In genomic region chr7:105805619-105806018, GRCh38 we compare ENCODE assay signal across 13 cellular contexts.
DNase-seq lines count a peak whose midpoint lies in the region; ATAC-seq, FAIRE-seq and TF ChIP-seq lines count a peak whose summit lies in the region.
"Had no signal": no experiment of that assay in that cellular context is flagged by ENCODE, and none has a peak within 500 bp of the region (broad histone marks: within the 10 kb centered on the region; RNA-seq: fewer than 3 reads in every experiment).

No MANE protein-coding gene starts in this region.

- H3K27ac Mint-ChIP-seq in naive thymus-derived CD8-positive, alpha-beta T cell = peak overlapping the region in 6 of 10 donors; percentile 3 to 90 (median 66)
- H3K27ac Mint-ChIP-seq in Caco-2 (ENCODE audit: unreplicated experiment) = no peak overlapping the region

- H2AFZ ChIP-seq in IMR-90 (replicated peaks; ENCODE audit: low read length, poor library complexity) = peak overlapping the region; percentile 27
- no peak overlapping the region for H2AFZ ChIP-seq in H1 (ENCODE audit: low read length)

- H3K36me3 Mint-ChIP-seq in naive thymus-derived CD8-positive, alpha-beta T cell = no peaks in the 10 kb centered on the region
- peaks cover 8% of the 10 kb centered on the region for H3K36me3 Mint-ChIP-seq in Caco-2 (ENCODE audit: insufficient read depth, unreplicated experiment)

- H2BK120ac ChIP-seq in IMR-90 (ENCODE audit: low read depth, low read length) = peak overlapping the region; percentile 82
- no peak overlapping the region for H2BK120ac ChIP-seq in H1 (replicated peaks; ENCODE audit: low read depth, low read length)

- no peak overlapping the region for H2BK5ac ChIP-seq in IMR-90 (ENCODE audit: low read depth, low read length, poor library complexity, severe bottlenecking)
- no peak overlapping the region; the same call in 1 of the 2 replicates for H2BK5ac ChIP-seq in H1 (ENCODE audit: low read depth, low read length)

- H3K9me1 ChIP-seq in IMR-90 (ENCODE audit: insufficient read depth, low read length) = peaks cover 30% of the 10 kb centered on the region

- H4K20me1 ChIP-seq in IMR-90 (ENCODE audit: insufficient read depth, low read length) (0 out of 2 replicates have a peak, but pooled peaks cover 8% of the 10 kb centered on the region), H1 (replicated peaks in 1 of 2; ENCODE audit: control insufficient read depth in 1 of 2, insufficient read depth in 2 of 2, low read length in 2 of 2) (peaks cover 9% of the 10 kb centered on the region in 2 experiments)

- no peaks in the 10 kb centered on the region for H3K27me3 ChIP-seq in IMR-90 (ENCODE audit: control insufficient read depth, insufficient read depth, low read length)
- no peaks in the 10 kb centered on the region for H3K27me3 ChIP-seq in H1 (replicated peaks in 1 of 4; ENCODE audit: control insufficient read depth in 3 of 4, extremely low read depth in 1 of 4, insufficient read depth in 3 of 4, low read length in 3 of 4)
- H3K27me3 ChIP-seq in Caco-2 (replicated peaks; ENCODE audit: control insufficient read depth, insufficient read depth, low read length) = no peaks in the 10 kb centered on the region
- H3K27me3 ChIP-seq in testis = no peaks in the 10 kb centered on the region

- no peak overlapping the region for H3K23ac ChIP-seq in IMR-90 (ENCODE audit: low read depth, low read length)
- H3K23ac ChIP-seq in H1 (ENCODE audit: insufficient read length) = no peak overlapping the region

- CTCF ChIA-PET in IMR-90 (lab: Yijun Ruan, JAX) (no interaction called here), H1 (lab: Charles Lee; ENCODE audit: partially characterized antibody) (interaction anchor here (0.5 to 5.5 kb wide), 22 partner anchors 9 to 364 kb away, joined by 3 to 39 read pairs (median 4); no protein-coding TSS in a partner anchor), Caco-2 (lab: Charles Lee) (no interaction called here)

- H4K5ac ChIP-seq in IMR-90 (ENCODE audit: low read depth, low read length) (no peak overlapping the region), H1 (ENCODE audit: insufficient read length, low read depth, low read length) (no peak overlapping the region)

- H3K4ac ChIP-seq in IMR-90 (ENCODE audit: low read depth, low read length) (peak overlapping the region; percentile 76), H1 (replicated peaks; ENCODE audit: insufficient read length, low read depth, low read length) (no peak overlapping the region)

- peaks cover 32 to 68% (median 51%) of the 10 kb centered on the region in 4 donors for H3K4me1 Mint-ChIP-seq in naive thymus-derived CD8-positive, alpha-beta T cell
- peaks cover 25% of the 10 kb centered on the region for H3K4me1 Mint-ChIP-seq in Caco-2 (ENCODE audit: low read depth, unreplicated experiment)

- peak in 1 of 2 experiments; percentile 72; a peak in 1 of 3 replicates for TF ChIP-seq EP300 in H1 (IDR thresholded peaks at IDR 0.05; ENCODE audit: borderline replicate concordance in 1 of 2, low read depth in 2 of 2, low read length in 2 of 2)

- H3K9ac ChIP-seq in IMR-90 (ENCODE audit: low read depth, low read length) (no peak overlapping the region), H1 (replicated peaks in 1 of 4; ENCODE audit: extremely low read depth in 1 of 4, low read depth in 3 of 4, low read length in 3 of 4) (no peak overlapping the region)

- POLR2A ChIA-PET in IMR-90 (lab: Charles Lee; ENCODE audit: unreplicated experiment) = interaction anchor here (0.6 kb wide), 1 partner anchor 29 kb away, joined by 5 read pairs; no protein-coding TSS in a partner anchor
- POLR2A ChIA-PET in H1 (lab: Charles Lee; ENCODE audit: partially characterized antibody) = interaction anchor here (1.0 to 1.1 kb wide), 3 partner anchors 9 to 41 kb away, joined by 3 to 4 read pairs (median 3); no protein-coding TSS in a partner anchor
- POLR2A ChIA-PET in naive thymus-derived CD8-positive, alpha-beta T cell (lab: Charles Lee) = no interaction called here
- POLR2A ChIA-PET in Caco-2 (lab: Charles Lee) = no interaction called here

- no peak overlapping the region for H2BK12ac ChIP-seq in H1 (ENCODE audit: low read depth, low read length)

- H2AK5ac ChIP-seq in IMR-90 (ENCODE audit: low read depth, low read length) (peak overlapping the region; percentile 69), H1 (ENCODE audit: low read depth, low read length) (peak overlapping the region; percentile 84)

- TF ChIP-seq POLR2A in IMR-90 (IDR thresholded peaks at IDR 0.05; ENCODE audit: low read depth, low read length) = no peak
- TF ChIP-seq POLR2A in H1 (IDR thresholded peaks at IDR 0.05; ENCODE audit: control extremely low read depth in 1 of 2, low read depth in 2 of 2, low read length in 2 of 2) = no peak
- no peak for TF ChIP-seq POLR2A in testis (IDR thresholded peaks at IDR 0.05)

- H3K4me1 ChIP-seq in IMR-90 (ENCODE audit: control insufficient read depth, insufficient read depth, low read length) (peaks cover 31% of the 10 kb centered on the region), H1 (replicated peaks in 1 of 4; ENCODE audit: control insufficient read depth in 3 of 4, insufficient read depth in 4 of 4, low read length in 3 of 4) (peaks cover 6 to 18% (median 12%) of the 10 kb centered on the region in 4 experiments; a peak in 6 of 7 replicates), Caco-2 (peaks cover 18% of the 10 kb centered on the region), testis (no peaks in the 10 kb centered on the region)

- H3K27ac ChIP-seq in IMR-90 (ENCODE audit: insufficient read depth, low read length) (no peak overlapping the region), H1 (ENCODE audit: low read depth, low read length) (no peak overlapping the region), testis (no peak overlapping the region)
- H3K27ac ChIP-seq: VCaP had no signal

- no peaks in the 10 kb centered on the region for H3K9me3 ChIP-seq in IMR-90 (ENCODE audit: control insufficient read depth, insufficient read depth, low read length)
- no peaks in the 10 kb centered on the region for H3K9me3 ChIP-seq in H1 (ENCODE audit: insufficient read depth in 2 of 2, low read depth in 1 of 2, low read length in 1 of 2)
- H3K9me3 ChIP-seq in Caco-2 = no peaks in the 10 kb centered on the region
- no peaks in the 10 kb centered on the region for H3K9me3 ChIP-seq in testis

- no peaks in the 10 kb centered on the region; a peak in 1 of 4 replicates for H3K79me2 ChIP-seq in H1 (ENCODE audit: control insufficient read depth in 1 of 2, insufficient read depth in 2 of 2, low read length in 2 of 2)

- peak overlapping the region; percentile 79 for H2AK9ac ChIP-seq in IMR-90 (replicated peaks; ENCODE audit: low read depth, low read length, poor library complexity)

- no peak for TF ChIP-seq CTCF in IMR-90 (conservative IDR thresholded peaks at IDR 0.05; ENCODE audit: low read depth, low read length)
- TF ChIP-seq CTCF in H1 (IDR thresholded peaks at IDR 0.05; ENCODE audit: control extremely low read depth in 1 of 3, insufficient read depth in 1 of 3, low read depth in 1 of 3, low read length in 3 of 3) = peak in 2 of 3 experiments; percentile 16 to 29; a peak in 2 of 4 replicates
- no peak for TF ChIP-seq CTCF in Caco-2 (IDR thresholded peaks at IDR 0.05; ENCODE audit: insufficient read depth in 1 of 2, low read depth in 1 of 2, low read length in 1 of 2, severe bottlenecking in 1 of 2, unreplicated experiment in 1 of 2)
- TF ChIP-seq CTCF in testis (IDR thresholded peaks at IDR 0.05) = no peak

- H3K4me3 Mint-ChIP-seq in naive thymus-derived CD8-positive, alpha-beta T cell = no peak overlapping the region
- no peak overlapping the region for H3K4me3 Mint-ChIP-seq in Caco-2 (ENCODE audit: unreplicated experiment)

- ATAC-seq in IMR-90 (ENCODE audit: low read depth) = peak; percentile 38
- ATAC-seq in naive thymus-derived CD8-positive, alpha-beta T cell = no peak
- no peak for ATAC-seq in GM18858 (IDR thresholded peaks at IDR 0.05; ENCODE audit: unreplicated experiment)

- H4K8ac ChIP-seq in IMR-90 (ENCODE audit: low read depth in 2 of 2, low read length in 2 of 2) (peak overlapping the region in 1 of 2 experiments; percentile 82; a peak in 2 of 4 replicates), H1 (ENCODE audit: extremely low read depth, insufficient read depth, low read length) (no peak overlapping the region)

- no peaks in the 10 kb centered on the region for H3K27me3 Mint-ChIP-seq in naive thymus-derived CD8-positive, alpha-beta T cell
- no peaks in the 10 kb centered on the region for H3K27me3 Mint-ChIP-seq in Caco-2 (ENCODE audit: insufficient read depth, unreplicated experiment)

- dilution Hi-C loops in IMR-90 (cut with HindIII; ENCODE audit: low sequenced_read_pairs, unreplicated experiment) = no loop called here

- H4K91ac ChIP-seq in IMR-90 (ENCODE audit: insufficient read depth, low read depth, low read length) (peak overlapping the region; percentile 42; the same call in 1 of the 2 replicates), H1 (replicated peaks; ENCODE audit: insufficient read length, low read length) (no peak overlapping the region)

- H3K56ac ChIP-seq in IMR-90 (ENCODE audit: extremely low read depth, insufficient read depth, low read length) (no peak overlapping the region), H1 (replicated peaks; ENCODE audit: insufficient read length, low read depth, low read length) (no peak overlapping the region)

- DNase-seq in Daoy (ENCODE audit: low read depth) (peak; percentile 48), IMR-90 (peak; percentile 46), H1 (ENCODE audit: low read depth in 1 of 2, low spot score in 2 of 2) (peak in 1 of 2 experiments; percentile 69), Caco-2 (no peak), HuH-7.5 (ENCODE audit: low spot score) (no peak), testis (no peak)
- no peak for DNase-seq in naive thymus-derived CD8-positive, alpha-beta T cell
- DNase-seq: cortex of kidney; NCI-H226; nucleus accumbens; stimulated activated CD4-positive, alpha-beta T cell treated with anti-CD3 and anti-CD28 coated beads, Interleukin-4, amount 100 ng/mL, for 24 hours had no signal

- in situ Hi-C loops in IMR-90 (cut with MboI; ENCODE audit: low sequenced_read_pairs) = no loop called here

- H2BK20ac ChIP-seq in IMR-90 (ENCODE audit: low read depth, low read length) = no peak overlapping the region
- H2BK20ac ChIP-seq in H1 (ENCODE audit: low read length) = no peak overlapping the region

- H3K36me3 ChIP-seq in IMR-90 (ENCODE audit: control insufficient read depth, insufficient read depth, low read length) (no peaks in the 10 kb centered on the region), H1 (ENCODE audit: control insufficient read depth in 2 of 4, insufficient read depth in 4 of 4, low read length in 3 of 4) (no peaks in the 10 kb centered on the region; a peak in 1 of 8 replicates), Caco-2 (ENCODE audit: control insufficient read depth, insufficient read depth, low read length) (no peaks in the 10 kb centered on the region), testis (ENCODE audit: low read depth, missing control alignments) (no peaks in the 10 kb centered on the region)

- intact Hi-C loops in IMR-90 (cut with micrococcal nuclease) (no loop called here), Caco-2 (cut with micrococcal nuclease; ENCODE audit: unreplicated experiment) (no loop called here), testis (cut with DNase I; ENCODE audit: low total_unique reads) (no loop called here)

- H3K14ac ChIP-seq in IMR-90 (replicated peaks; ENCODE audit: low read depth, low read length) (peak overlapping the region; percentile 31; the same call in 1 of the 2 replicates), H1 (ENCODE audit: insufficient read length) (no peak overlapping the region)

- H3K79me1 ChIP-seq in IMR-90 (ENCODE audit: low read depth in 1 of 2, low read length in 2 of 2) (peaks cover 6 to 55% of the 10 kb centered on the region in 2 experiments; a peak in 3 of 4 replicates), H1 (ENCODE audit: low read depth, low read length) (no peaks in the 10 kb centered on the region; the same call in 1 of the 2 replicates)

- H3K4me3 ChIP-seq in IMR-90 (ENCODE audit: insufficient read depth, low read depth, low read length) (no peak overlapping the region), H1 (ENCODE audit: extremely low read depth in 1 of 4, insufficient read depth in 2 of 4, low read depth in 3 of 4, low read length in 4 of 4) (no peak overlapping the region), Caco-2 (ENCODE audit: low read depth, low read length) (no peak overlapping the region), testis (no peak overlapping the region)

- no peak overlapping the region for H3K18ac ChIP-seq in IMR-90 (ENCODE audit: low read depth, low read length)
- H3K18ac ChIP-seq in H1 (ENCODE audit: extremely low read depth, low read length) = 0 out of 2 replicates have a peak overlapping the region, but pooled peaks have one; percentile 21

- no peaks in the 10 kb centered on the region for H3K23me2 ChIP-seq in H1 (ENCODE audit: low read depth, low read length)

- no peak overlapping the region for H3K4me2 ChIP-seq in IMR-90 (ENCODE audit: low read depth, low read length)
- peak overlapping the region in 1 of 2 experiments; percentile 6; a peak in 2 of 4 replicates for H3K4me2 ChIP-seq in H1 (ENCODE audit: insufficient read depth in 1 of 2, low read depth in 2 of 2, low read length in 2 of 2)

- H2BK15ac ChIP-seq in IMR-90 (ENCODE audit: low read depth, low read length) (peak overlapping the region; percentile 15; the same call in 1 of the 3 replicates), H1 (ENCODE audit: low read length) (peak overlapping the region; percentile 65; the same call in 1 of the 2 replicates)

- H3K9me3 Mint-ChIP-seq in naive thymus-derived CD8-positive, alpha-beta T cell = no peaks in the 10 kb centered on the region
- no peaks in the 10 kb centered on the region for H3K9me3 Mint-ChIP-seq in Caco-2 (ENCODE audit: unreplicated experiment)

- 43% methylated on average over 6 of the region's 9 CpGs; no CpG with 5 or more reads in 1 of the 2 experiments for WGBS in IMR-90 (ENCODE audit: extremely low coverage in 2 of 2, insufficient read length in 1 of 2), 2 experiments
- 56% methylated on average over 9 of the region's 9 CpGs; no CpG with 5 or more reads in 1 of the 2 experiments for WGBS in H1 (ENCODE audit: extremely low coverage in 1 of 2, insufficient coverage in 1 of 2, insufficient read length in 1 of 2, insufficient replicate concordance in 2 of 2, low coverage in 1 of 2, low lambda C conversion rate in 2 of 2, missing lambda C conversion rate in 1 of 2), 2 experiments
- 69 to 75% methylated on average over 9 of the region's 9 CpGs for WGBS in testis, 2 donors

- BruUV-seq in IMR-90 (replicated peaks; lab: Mats Ljungman, UMichigan) (no TSS peak), Caco-2 (replicated peaks; lab: Mats Ljungman, UMichigan) (no TSS peak)

- TF ChIP-seq RAD21 in IMR-90 (IDR thresholded peaks at IDR 0.05; ENCODE audit: low read length) (no peak), H1 (IDR thresholded peaks at IDR 0.05 in 1 of 2, conservative IDR thresholded peaks at IDR 0.05 in 1 of 2; ENCODE audit: low read depth in 2 of 2, low read length in 2 of 2) (peak in 1 of 2 experiments; percentile 46; a peak in 3 of 4 replicates)

- no peak for FAIRE-seq in H1 (lab: Jason Lieb, UNC)

Comparison
In these comparisons a context has a peak if more than half of its experiments do, and no peak if none do; other contexts are left out.
1. DNase-seq: peak in Daoy (single experiment) and IMR-90 (single experiment); none in naive thymus-derived CD8-positive, alpha-beta T cell (0 of 10), Caco-2 (0 of 2), HuH-7.5 (single experiment) and testis (single experiment).
2. CTCF ChIP-seq: peak in H1 (2 of 3); none in IMR-90 (single experiment), Caco-2 (0 of 2) and testis (0 of 3).
3. POLR2A ChIA-PET loops: an anchor here in IMR-90 (0.6 kb wide) and H1 (1.0 to 1.1 kb wide); none called in naive thymus-derived CD8-positive, alpha-beta T cell and Caco-2.